1 cellular context compared by ENCODE assay signal in genomic region chr2:171289938-171290480, GRCh38.
TF ChIP-seq lines count a peak whose summit lies in the region.

No MANE protein-coding gene starts in this region.

TF ChIP-seq in SK-N-SH, 30 proteins besides CTCF, POLR2A, EP300 and RAD21:
- 0 out of 2 replicates have a peak, but pooled peaks have one; percentile 6 for TF ChIP-seq PBX3 (IDR thresholded peaks at IDR 0.05)
- no peak for TF ChIP-seq TAF1 (IDR thresholded peaks at IDR 0.05; ENCODE audit: borderline replicate concordance, low read depth, low read length)
- TF ChIP-seq RFX5 (IDR thresholded peaks at IDR 0.05; ENCODE audit: low read length): no peak
